8 cellular contexts compared by ENCODE assay signal in genomic region chr10:86100581-86101061, GRCh38.
DNase-seq lines count a peak whose midpoint lies in the region; ATAC-seq and TF ChIP-seq lines count a peak whose summit lies in the region.

No MANE protein-coding gene starts in this region.

- TF ChIP-seq CTCF in CD4-positive, alpha-beta T cell (IDR thresholded peaks at IDR 0.05), result peak; percentile 15
- TF ChIP-seq CTCF in OCI-LY1 (IDR thresholded peaks at IDR 0.05; ENCODE audit: low read length), result peak; percentile 69
- peak in 4 of 5 experiments; percentile 38 to 56 (median 42) for TF ChIP-seq CTCF in transverse colon (IDR thresholded peaks at IDR 0.05)

- no peaks in the 10 kb centered on the region for H3K4me1 ChIP-seq in OCI-LY1 (ENCODE audit: insufficient read depth, low read length, severe bottlenecking)
- H3K4me1 ChIP-seq in transverse colon, result no peaks in the 10 kb centered on the region

- H2AFZ ChIP-seq in OCI-LY1 (ENCODE audit: low read length), result no peak overlapping the region

- H3K27me3 ChIP-seq in CD4-positive, alpha-beta T cell (ENCODE audit: control insufficient read depth, insufficient read depth, low read length), result no peaks in the 10 kb centered on the region
- no peaks in the 10 kb centered on the region for H3K27me3 ChIP-seq in OCI-LY1 (ENCODE audit: insufficient read depth, low read length)
- no peaks in the 10 kb centered on the region for H3K27me3 ChIP-seq in transverse colon

- H3K4me3 ChIP-seq in OCI-LY1 (ENCODE audit: low read depth, low read length, poor library complexity, severe bottlenecking) (no peak overlapping the region), transverse colon (no peak overlapping the region)

- no peak for ATAC-seq in CD4-positive, alpha-beta T cell (ENCODE audit: poor library complexity)
- ATAC-seq in GM18511 (IDR thresholded peaks at IDR 0.05; ENCODE audit: unreplicated experiment) (peak; percentile 75), HG03135 (IDR thresholded peaks at IDR 0.05; ENCODE audit: unreplicated experiment) (peak; percentile 65)
- no peak for ATAC-seq in effector memory CD8-positive, alpha-beta T cell (replicated peaks)

- no peaks in the 10 kb centered on the region for H3K27me3 Mint-ChIP-seq in CD4-positive, alpha-beta T cell
- H3K27me3 Mint-ChIP-seq in effector memory CD8-positive, alpha-beta T cell, result peaks cover 0 to 3% of the 10 kb centered on the region in 2 donors

- no peaks in the 10 kb centered on the region for H3K4me1 Mint-ChIP-seq in CD4-positive, alpha-beta T cell (ENCODE audit: low read depth)
- H3K4me1 Mint-ChIP-seq in effector memory CD8-positive, alpha-beta T cell (ENCODE audit: low read depth in 2 of 2), result no peaks in the 10 kb centered on the region

- TF ChIP-seq POLR2A in transverse colon (IDR thresholded peaks at IDR 0.05), result no peak

- no peak for TF ChIP-seq EP300 in transverse colon (IDR thresholded peaks at IDR 0.05; ENCODE audit: low read depth)

- H3K36me3 ChIP-seq in OCI-LY1 (ENCODE audit: insufficient read depth, low read length) (no peaks in the 10 kb centered on the region), transverse colon (no peaks in the 10 kb centered on the region)

- H3K9me3 ChIP-seq in CD4-positive, alpha-beta T cell (ENCODE audit: control insufficient read depth, low read length), result no peaks in the 10 kb centered on the region
- H3K9me3 ChIP-seq in OCI-LY1 (ENCODE audit: low read length) (no peaks in the 10 kb centered on the region), transverse colon (no peaks in the 10 kb centered on the region)

- H3K4me2 ChIP-seq in OCI-LY1 (ENCODE audit: low read length), result no peak overlapping the region

- in situ Hi-C loops in transverse colon (cut with MboI; ENCODE audit: low pct_ligation_motif_present in 1 of 4, low pct_unique_long_range_greater_than_20kb in 1 of 4, low sequenced_read_pairs in 3 of 4), result no loop called here

- H3K79me2 ChIP-seq in OCI-LY1 (ENCODE audit: insufficient read depth, low read length), result no peaks in the 10 kb centered on the region

- 47 to 90% methylated on average over 1 to 5 of the region's 5 CpGs for WGBS in transverse colon (ENCODE audit: low coverage in 1 of 2), 2 donors

- no peaks in the 10 kb centered on the region for H3K9me2 ChIP-seq in OCI-LY1 (ENCODE audit: low read depth, low read length)

- no peaks in the 10 kb centered on the region for H4K20me1 ChIP-seq in OCI-LY1 (ENCODE audit: insufficient read depth, low read length)

- no peaks in the 10 kb centered on the region for H3K36me3 Mint-ChIP-seq in CD4-positive, alpha-beta T cell (ENCODE audit: low read depth)
- no peaks in the 10 kb centered on the region for H3K36me3 Mint-ChIP-seq in effector memory CD8-positive, alpha-beta T cell (ENCODE audit: insufficient read depth)

- CTCF ChIA-PET in CD4-positive, alpha-beta T cell (lab: Charles Lee), result no interaction called here

- POLR2A ChIA-PET in CD4-positive, alpha-beta T cell (lab: Charles Lee), result no interaction called here

- H3F3A ChIP-seq in OCI-LY1 (ENCODE audit: insufficient read depth, low read length), result no peaks in the 10 kb centered on the region

- no peak overlapping the region for H3K9ac ChIP-seq in OCI-LY1 (ENCODE audit: low read length)

- no peak overlapping the region for H3K27ac Mint-ChIP-seq in CD4-positive, alpha-beta T cell
- no peak overlapping the region for H3K27ac Mint-ChIP-seq in effector memory CD8-positive, alpha-beta T cell

- H3K9me3 Mint-ChIP-seq in CD4-positive, alpha-beta T cell, result no peaks in the 10 kb centered on the region
- H3K9me3 Mint-ChIP-seq in effector memory CD8-positive, alpha-beta T cell, result no peaks in the 10 kb centered on the region

- H3K27ac ChIP-seq in CD4-positive, alpha-beta T cell (ENCODE audit: low read depth, low read length), result no peak overlapping the region
- H3K27ac ChIP-seq in OCI-LY1 (ENCODE audit: low read depth, low read length, poor library complexity, severe bottlenecking) (no peak overlapping the region), transverse colon (no peak overlapping the region)

- no peak overlapping the region for H3K4me3 Mint-ChIP-seq in CD4-positive, alpha-beta T cell
- H3K4me3 Mint-ChIP-seq in effector memory CD8-positive, alpha-beta T cell, result no peak overlapping the region

- intact Hi-C loops in CD4-positive, alpha-beta T cell (cut with DNase I, micrococcal nuclease), result no loop called here
- intact Hi-C loops in transverse colon (cut with DNase I; ENCODE audit: low total_unique reads), result no loop called here

- no peak for DNase-seq in CD4-positive, alpha-beta T cell
- DNase-seq in globus pallidus (ENCODE audit: low spot score), result peak; percentile 41
- no peak for DNase-seq in transverse colon
- no peak for DNase-seq in effector memory CD8-positive, alpha-beta T cell
- DNase-seq in activated CD4-positive, alpha-beta T cell treated with anti-CD3 and anti-CD28 coated beads, Interleukin-2, amount 50 U/mL, for 4 hours, result no peak

Comparison
In these comparisons a context has a peak if more than half of its experiments do, and no peak if none do; other contexts are left out.
1. ATAC-seq: peak in GM18511 (single experiment) and HG03135 (single experiment); none in CD4-positive, alpha-beta T cell (single experiment) and effector memory CD8-positive, alpha-beta T cell (single experiment).
2. CTCF ChIP-seq: peak in every context shown above with its lines; median percentile 69 in OCI-LY1; 42 in transverse colon; 15 in CD4-positive, alpha-beta T cell.